Comparison of ENCODE assay signal across 8 cellular contexts in genomic region chr14:21437063-21437901, GRCh38. TPM values are rescaled to one million over a fixed set of nuclear protein-coding genes. Genes with fewer than 3 reads are reported as not detected.
A peak's percentile ranks its signal among the peaks of the same experiment; 100 is the strongest.
DNase-seq lines count a peak whose midpoint lies in the region; ATAC-seq and TF ChIP-seq lines count a peak whose summit lies in the region.

No MANE protein-coding gene starts in this region.

- H3K4me3 ChIP-seq in GM08714 (ENCODE audit: low read length) = peak overlapping the region; percentile 87
- H3K4me3 ChIP-seq in SK-N-MC = peak overlapping the region; percentile 91
- H3K4me3 ChIP-seq in suprapubic skin = peak overlapping the region; percentile 88

- peaks cover 3% of the 10 kb centered on the region for H3K36me3 Mint-ChIP-seq in activated naive CD4-positive, alpha-beta T cell treated with anti-CD3 and anti-CD28 coated beads, Interleukin-2, amount 50 U/mL, for 24 hours

- H3K36me3 ChIP-seq in SK-N-MC (ENCODE audit: insufficient read depth, low read length) (peaks cover 12% of the 10 kb centered on the region), suprapubic skin (no peaks in the 10 kb centered on the region)

- no peak for TF ChIP-seq CTCF in suprapubic skin (IDR thresholded peaks at IDR 0.05)

- H3K4me1 ChIP-seq in suprapubic skin = peaks cover 36% of the 10 kb centered on the region

- H3K27me3 ChIP-seq in suprapubic skin = no peaks in the 10 kb centered on the region

- peak overlapping the region; percentile 89 for H3K27ac ChIP-seq in SK-N-MC
- peak overlapping the region; percentile 90 for H3K27ac ChIP-seq in suprapubic skin

- H3K27me3 Mint-ChIP-seq in activated naive CD4-positive, alpha-beta T cell treated with anti-CD3 and anti-CD28 coated beads, Interleukin-2, amount 50 U/mL, for 24 hours = no peaks in the 10 kb centered on the region

- peak in 1 of 2 donors; percentile 54 for TF ChIP-seq POLR2A in suprapubic skin (IDR thresholded peaks at IDR 0.05)

- ATAC-seq in HG02588 (IDR thresholded peaks at IDR 0.05; ENCODE audit: unreplicated experiment) = peak; percentile 98

- 6% methylated on average over 27 of the region's 33 CpGs for WGBS in suprapubic skin

- no peaks in the 10 kb centered on the region for H3K9me3 Mint-ChIP-seq in activated naive CD4-positive, alpha-beta T cell treated with anti-CD3 and anti-CD28 coated beads, Interleukin-2, amount 50 U/mL, for 24 hours

- DNase-seq in NCI-H1048 (lab: John Stamatoyannopoulos, UW) (peak; percentile 96), SK-N-MC (ENCODE audit: low read depth, low spot score) (peak; percentile 96), globus pallidus (ENCODE audit: low spot score) (peak; percentile 99), nucleus accumbens (lab: John Stamatoyannopoulos, UW) (peak; percentile 58 to 99 (median 97)), suprapubic skin (ENCODE audit: low spot score in 2 of 2) (peak; percentile 98 to 99)

- no peaks in the 10 kb centered on the region for H3K9me3 ChIP-seq in SK-N-MC (ENCODE audit: low read depth, low read length)
- no peaks in the 10 kb centered on the region for H3K9me3 ChIP-seq in suprapubic skin

- H3K4me3 Mint-ChIP-seq in activated naive CD4-positive, alpha-beta T cell treated with anti-CD3 and anti-CD28 coated beads, Interleukin-2, amount 50 U/mL, for 24 hours = peak overlapping the region; percentile 86

- peak overlapping the region; percentile 82 for H3K27ac Mint-ChIP-seq in activated naive CD4-positive, alpha-beta T cell treated with anti-CD3 and anti-CD28 coated beads, Interleukin-2, amount 50 U/mL, for 24 hours

- H3K9ac ChIP-seq in SK-N-MC (ENCODE audit: insufficient read length) = peak overlapping the region; percentile 75

- peaks cover 75% of the 10 kb centered on the region for H3K4me1 Mint-ChIP-seq in activated naive CD4-positive, alpha-beta T cell treated with anti-CD3 and anti-CD28 coated beads, Interleukin-2, amount 50 U/mL, for 24 hours

- no peak for TF ChIP-seq EP300 in suprapubic skin (IDR thresholded peaks at IDR 0.05)

RNA-seq across cellular contexts. Expression of gene CHD8, which starts 18.6 kb away (rescaled TPM):
- 100 to 1,000 TPM in 2 of 4 donors, 10 to 100 TPM in 2; 67.3 to 122 (median 101) TPM for total RNA-seq in suprapubic skin

RNA-seq across cellular contexts. Expression of gene RAB2B, which starts 39.5 kb away (rescaled TPM):
- 10 to 100 TPM; 20.2 to 24.9 (median 21.5) TPM for total RNA-seq in suprapubic skin

RNA-seq across cellular contexts. Expression of gene TOX4, which starts 39.7 kb away (rescaled TPM):
- 10 to 100 TPM; 70.1 to 80.5 (median 77.9) TPM for total RNA-seq in suprapubic skin

RNA-seq across cellular contexts. Expression of gene SUPT16H, which starts 53.5 kb away (rescaled TPM):
- total RNA-seq in suprapubic skin = 10 to 100 TPM; 41.9 to 64.5 (median 50.1) TPM

Comparison
In these comparisons a context has a peak if more than half of its experiments do, and no peak if none do; other contexts are left out.
1. Peak in every context shown above with its lines: DNase-seq, ATAC-seq, H3K4me3 ChIP-seq and H3K27ac ChIP-seq.